6 cellular contexts compared by ENCODE assay signal in genomic region chr19:5623397-5624153, GRCh38. TPM values are rescaled to one million over a fixed set of nuclear protein-coding genes. Genes with fewer than 3 reads are reported as not detected.
DNase-seq lines count a peak whose midpoint lies in the region; ATAC-seq and TF ChIP-seq lines count a peak whose summit lies in the region.

No MANE protein-coding gene starts in this region.

- peaks cover 0 to 66% (median 58%) of the 10 kb centered on the region in 9 donors for H3K36me3 ChIP-seq in heart left ventricle

- peak overlapping the region; percentile 100 for H3K4me3 Mint-ChIP-seq in T-helper 2 cell treated with Interferon-gamma antibody and Interleukin-4, amounts not matched to agents 5 μg/mL and 100 μg/mL, for 36 hours

- peaks cover 3% of the 10 kb centered on the region for H3K27me3 Mint-ChIP-seq in T-helper 2 cell treated with Interferon-gamma antibody and Interleukin-4, amounts not matched to agents 5 μg/mL and 100 μg/mL, for 36 hours (ENCODE audit: low read depth)

- H3K36me3 Mint-ChIP-seq in T-helper 2 cell treated with Interferon-gamma antibody and Interleukin-4, amounts not matched to agents 5 μg/mL and 100 μg/mL, for 36 hours (ENCODE audit: low read depth), result peaks cover 70% of the 10 kb centered on the region

- no peak for TF ChIP-seq CTCF in heart left ventricle (IDR thresholded peaks at IDR 0.05)

- TF ChIP-seq POLR2A in heart left ventricle (IDR thresholded peaks at IDR 0.05), result no peak

- peaks cover 14 to 81% (median 71%) of the 10 kb centered on the region in 12 donors for H3K4me1 ChIP-seq in heart left ventricle

- H3K27ac Mint-ChIP-seq in T-helper 2 cell treated with Interferon-gamma antibody and Interleukin-4, amounts not matched to agents 5 μg/mL and 100 μg/mL, for 36 hours, result peak overlapping the region; percentile 99

- no peaks in the 10 kb centered on the region for H3K9me3 Mint-ChIP-seq in T-helper 2 cell treated with Interferon-gamma antibody and Interleukin-4, amounts not matched to agents 5 μg/mL and 100 μg/mL, for 36 hours

- DNase-seq in T-helper 2 cell treated with Interferon-gamma antibody and Interleukin-4, amounts not matched to agents 5 μg/mL and 100 μg/mL, for 36 hours (ENCODE audit: low spot score), result peak; percentile 11
- DNase-seq in heart left ventricle, result peak in 1 of 5 donors; percentile 36
- DNase-seq in stimulated activated naive CD8-positive, alpha-beta T cell treated with anti-CD3 and anti-CD28 coated beads, Interleukin-15, Interleukin-2, amounts not matched to agents 100 U/mL and 50 U/mL, for 24 hours, result peak; percentile 46
- DNase-seq in ureter (ENCODE audit: low spot score), result no peak
- DNase-seq in NOMO-1 treated with dmso at 0.1 percent for 144 hours (lab: John Stamatoyannopoulos, UW; ENCODE audit: unreplicated experiment), result no peak

- intact Hi-C loops in heart left ventricle (cut with DNase I), result loop anchor here in 5 of 10 donors (1.0 to 10.0 kb wide), 5 partner anchors 51 to 169 kb away; partner anchors contain the start of genes MICOS13 (in 2 of the 5), DUS3L (in 1 of the 5), HSD11B1L (in 1 of the 5) and RPL36 (in 1 of the 5)

- H3K27ac ChIP-seq in heart left ventricle, result peak overlapping the region; percentile 93 to 98 (median 94)

- 0 to 1% (median 0%) methylated on average over 35 to 55 of the region's 55 CpGs for WGBS in heart left ventricle, 4 donors

- H3K27me3 ChIP-seq in heart left ventricle, result no peaks in the 10 kb centered on the region

- peaks cover 49% of the 10 kb centered on the region for H3K4me1 Mint-ChIP-seq in T-helper 2 cell treated with Interferon-gamma antibody and Interleukin-4, amounts not matched to agents 5 μg/mL and 100 μg/mL, for 36 hours (ENCODE audit: low read depth)

- ATAC-seq in GM19467 (IDR thresholded peaks at IDR 0.05; ENCODE audit: unreplicated experiment) (peak; percentile 9), heart left ventricle (peak in 1 of 4 donors; percentile 15)
- ATAC-seq in stimulated activated naive CD8-positive, alpha-beta T cell treated with anti-CD3 and anti-CD28 coated beads, Interleukin-15, Interleukin-2, amounts not matched to agents 100 U/mL and 50 U/mL, for 24 hours, result no peak

- H3K9me3 ChIP-seq in heart left ventricle, result no peaks in the 10 kb centered on the region

- H3K4me3 ChIP-seq in heart left ventricle, result peak overlapping the region; percentile 84 to 99 (median 96)

RNA-seq across cellular contexts. Expression of gene SAFB, which starts 0.7 kb away (rescaled TPM):
- total RNA-seq in heart left ventricle, result 10 to 100 TPM; 22.3 to 59.6 (median 48.0) TPM
- polyA plus RNA-seq in heart left ventricle, result 10 to 100 TPM; 43.5 to 48.9 TPM
- 90.0 TPM for total RNA-seq in ureter

RNA-seq across cellular contexts. Expression of gene SAFB2, which starts 1.0 kb away (rescaled TPM):
- 10 to 100 TPM; 14.2 to 56.7 (median 44.2) TPM for total RNA-seq in heart left ventricle
- polyA plus RNA-seq in heart left ventricle, result 10 to 100 TPM; 32.8 to 49.7 TPM
- total RNA-seq in ureter, result 105 TPM

RNA-seq across cellular contexts. Expression of gene TINCR, which starts 55.8 kb away (rescaled TPM):
- under 1 TPM in 4 of 9 donors, not detected in 5; 0.17 to 0.44 (median 0.30) TPM for total RNA-seq in heart left ventricle
- polyA plus RNA-seq in heart left ventricle, result under 1 TPM in 1 of 2 donors, not detected in 1; 0.07 TPM
- total RNA-seq in ureter, result 5.8 TPM

RNA-seq across cellular contexts. Expression of gene MICOS13, which starts 56.7 kb away (rescaled TPM):
- total RNA-seq in heart left ventricle (100 to 1,000 TPM; 103 to 149 (median 123) TPM), ureter (68.4 TPM)
- polyA plus RNA-seq in heart left ventricle, result 100 to 1,000 TPM; 178 to 435 TPM

RNA-seq across cellular contexts. Expression of gene HSD11B1L, which starts 57.3 kb away (rescaled TPM):
- total RNA-seq in heart left ventricle (10 to 100 TPM in 2 of 9 donors, 1 to 10 TPM in 7; 3.7 to 14.4 (median 5.2) TPM), ureter (2.8 TPM)
- polyA plus RNA-seq in heart left ventricle, result 1 to 10 TPM; 5.4 to 6.6 TPM

Comparison
In these comparisons a context has a peak if more than half of its experiments do, and no peak if none do; other contexts are left out.
1. DNase-seq: peak in T-helper 2 cell treated with Interferon-gamma antibody and Interleukin-4, amounts not matched to agents 5 μg/mL and 100 μg/mL, for 36 hours (single experiment) and stimulated activated naive CD8-positive, alpha-beta T cell treated with anti-CD3 and anti-CD28 coated beads, Interleukin-15, Interleukin-2, amounts not matched to agents 100 U/mL and 50 U/mL, for 24 hours (single experiment); none in ureter (single experiment) and NOMO-1 treated with dmso at 0.1 percent for 144 hours (single experiment).